1 cellular context compared by ENCODE assay signal in the genomic region with DNA sequence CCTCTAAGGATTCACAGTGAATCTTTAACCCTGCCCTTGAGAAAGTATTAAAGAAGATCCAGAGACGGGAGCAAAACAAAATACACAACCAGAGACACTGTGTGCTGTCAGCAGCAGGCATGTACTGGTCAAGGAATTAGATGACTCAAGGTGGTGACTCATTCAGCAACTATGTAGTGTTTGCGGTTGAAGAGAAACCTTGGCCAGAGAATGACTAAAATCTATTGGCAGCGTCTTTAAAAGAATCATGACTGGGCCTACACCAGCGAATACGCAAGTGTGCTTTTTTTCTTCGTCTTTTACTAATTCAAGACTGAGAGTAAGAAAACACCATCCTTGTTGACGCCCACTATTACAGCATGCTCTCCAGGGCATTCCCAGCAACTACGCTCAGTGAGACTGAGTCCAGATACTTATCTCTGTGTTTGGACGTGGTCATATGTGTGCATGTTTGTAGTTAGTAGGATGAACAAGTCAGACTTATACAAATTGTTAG.
TF ChIP-seq lines count a peak whose summit lies in the region.

No MANE protein-coding gene starts in this region.

TF ChIP-seq in GM12878, 131 proteins besides CTCF, POLR2A, EP300 and RAD21 (continued from another document):
- TF ChIP-seq TCF12 (IDR thresholded peaks at IDR 0.05; ENCODE audit: low read depth, low read length) (0 out of 2 replicates have a peak, but pooled peaks have one; percentile 41), RCOR1 (conservative IDR thresholded peaks at IDR 0.05; ENCODE audit: low read depth, low read length) (0 out of 2 replicates have a peak, but pooled peaks have one; percentile 29), ESRRA (IDR thresholded peaks at IDR 0.05; ENCODE audit: low read length) (no peak), YY1 (IDR thresholded peaks at IDR 0.05; ENCODE audit: low read depth, low read length) (no peak), HCFC1 (IDR thresholded peaks at IDR 0.05; ENCODE audit: low read length) (no peak), SMAD1 (IDR thresholded peaks at IDR 0.05; ENCODE audit: low read depth, partially characterized antibody) (no peak), WRNIP1 (IDR thresholded peaks at IDR 0.05; ENCODE audit: borderline replicate concordance, low read depth, low read length) (peak; percentile 82; the same call in 1 of the 2 replicates), PAX5 (IDR thresholded peaks at IDR 0.05; ENCODE audit: borderline replicate concordance, low read depth, low read length) (peak; percentile 92; the same call in 1 of the 2 replicates), ZNF207 (IDR thresholded peaks at IDR 0.05; ENCODE audit: borderline replicate concordance) (no peak), ZBED1 (IDR thresholded peaks at IDR 0.05; ENCODE audit: borderline replicate concordance) (peak; percentile 94), SREBF1 (IDR thresholded peaks at IDR 0.05; ENCODE audit: low read length) (no peak; the same call in 1 of the 2 replicates), FOXM1 (IDR thresholded peaks at IDR 0.05; ENCODE audit: low read depth, low read length) (peak; percentile 94), NR2C1 (IDR thresholded peaks at IDR 0.05) (no peak), SMAD5 (IDR thresholded peaks at IDR 0.05; ENCODE audit: low read depth) (no peak), RB1 (IDR thresholded peaks at IDR 0.05; ENCODE audit: borderline replicate concordance) (no peak)
- TF ChIP-seq, protein P1, sequence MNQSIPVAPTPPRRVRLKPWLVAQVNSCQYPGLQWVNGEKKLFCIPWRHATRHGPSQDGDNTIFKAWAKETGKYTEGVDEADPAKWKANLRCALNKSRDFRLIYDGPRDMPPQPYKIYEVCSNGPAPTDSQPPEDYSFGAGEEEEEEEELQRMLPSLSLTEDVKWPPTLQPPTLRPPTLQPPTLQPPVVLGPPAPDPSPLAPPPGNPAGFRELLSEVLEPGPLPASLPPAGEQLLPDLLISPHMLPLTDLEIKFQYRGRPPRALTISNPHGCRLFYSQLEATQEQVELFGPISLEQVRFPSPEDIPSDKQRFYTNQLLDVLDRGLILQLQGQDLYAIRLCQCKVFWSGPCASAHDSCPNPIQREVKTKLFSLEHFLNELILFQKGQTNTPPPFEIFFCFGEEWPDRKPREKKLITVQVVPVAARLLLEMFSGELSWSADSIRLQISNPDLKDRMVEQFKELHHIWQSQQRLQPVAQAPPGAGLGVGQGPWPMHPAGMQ (IDR thresholded peaks at IDR 0.05; ENCODE audit: borderline replicate concordance), result no peak
- TF ChIP-seq, protein P2, sequence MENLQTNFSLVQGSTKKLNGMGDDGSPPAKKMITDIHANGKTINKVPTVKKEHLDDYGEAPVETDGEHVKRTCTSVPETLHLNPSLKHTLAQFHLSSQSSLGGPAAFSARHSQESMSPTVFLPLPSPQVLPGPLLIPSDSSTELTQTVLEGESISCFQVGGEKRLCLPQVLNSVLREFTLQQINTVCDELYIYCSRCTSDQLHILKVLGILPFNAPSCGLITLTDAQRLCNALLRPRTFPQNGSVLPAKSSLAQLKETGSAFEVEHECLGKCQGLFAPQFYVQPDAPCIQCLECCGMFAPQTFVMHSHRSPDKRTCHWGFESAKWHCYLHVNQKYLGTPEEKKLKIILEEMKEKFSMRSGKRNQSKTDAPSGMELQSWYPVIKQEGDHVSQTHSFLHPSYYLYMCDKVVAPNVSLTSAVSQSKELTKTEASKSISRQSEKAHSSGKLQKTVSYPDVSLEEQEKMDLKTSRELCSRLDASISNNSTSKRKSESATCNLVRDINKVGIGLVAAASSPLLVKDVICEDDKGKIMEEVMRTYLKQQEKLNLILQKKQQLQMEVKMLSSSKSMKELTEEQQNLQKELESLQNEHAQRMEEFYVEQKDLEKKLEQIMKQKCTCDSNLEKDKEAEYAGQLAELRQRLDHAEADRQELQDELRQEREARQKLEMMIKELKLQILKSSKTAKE (IDR thresholded peaks at IDR 0.05; ENCODE audit: low read depth, poor library complexity, severe bottlenecking), result peak; percentile 72
- TF ChIP-seq, protein P3, sequence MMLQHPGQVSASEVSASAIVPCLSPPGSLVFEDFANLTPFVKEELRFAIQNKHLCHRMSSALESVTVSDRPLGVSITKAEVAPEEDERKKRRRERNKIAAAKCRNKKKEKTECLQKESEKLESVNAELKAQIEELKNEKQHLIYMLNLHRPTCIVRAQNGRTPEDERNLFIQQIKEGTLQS (IDR thresholded peaks at IDR 0.05; ENCODE audit: borderline replicate concordance, extremely low read depth, low read depth, low read length), result no peak
TF ChIP-seq in GM12878: peak in this region for 54.
